20 cellular contexts compared by ENCODE assay signal in genomic region chr3:143068059-143068458, GRCh38. TPM values are rescaled to one million over a fixed set of nuclear protein-coding genes. Genes with fewer than 3 reads are reported as not detected.
"Had no signal": no experiment of that assay in that cellular context is flagged by ENCODE, and none has a peak within 500 bp of the region (broad histone marks: within the 10 kb centered on the region; RNA-seq: fewer than 3 reads in every experiment).

No MANE protein-coding gene starts in this region.

- H3K27me3 ChIP-seq: MG63 had no signal

- H3K27ac ChIP-seq: RWPE1 had no signal

- DNase-seq: Karpas-422, KG1, MG63, NCI-H1092 treated with DMSO at 0.1 percent for 48 hours, NCI-H1436, NCI-H187, NCI-H2029, NCI-H2171, NCI-H226, NCI-H446, NCI-H510A, NCI-H524 treated with DMSO at 0.1 percent for 48 hours, NCI-H69, NCI-H774, PC-3, SHP77 had no signal

- ATAC-seq: Panc1, PC-3, SK-N-SH treated with all-trans-retinoic acid at 6 μM for 48 hours had no signal

RNA-seq across cellular contexts. Expression of gene CHST2, which starts 51.5 kb away (rescaled TPM):
- total RNA-seq: HT-29 had no signal
